ENCODE assay signal across 14 cellular contexts in the genomic region with DNA sequence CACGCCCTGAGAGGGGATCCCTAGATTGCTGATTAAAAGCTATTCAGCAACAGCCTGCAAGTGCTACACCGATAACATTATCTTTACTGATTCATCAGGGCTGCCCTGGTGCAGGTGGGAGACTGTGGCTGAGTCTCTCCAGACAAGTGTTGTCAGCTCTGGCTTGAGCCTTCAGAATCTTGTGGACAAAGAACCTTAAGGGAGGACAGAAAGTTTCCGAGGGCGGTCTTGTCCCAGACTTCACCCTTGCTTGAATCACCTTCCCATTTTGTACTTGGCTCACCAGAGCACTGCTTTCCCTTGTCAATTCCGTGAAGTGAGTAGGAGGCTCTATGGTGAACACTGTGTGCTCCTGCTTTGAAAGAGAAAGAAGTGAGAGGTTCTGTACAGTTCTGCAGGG.
DNase-seq lines count a peak whose midpoint lies in the region; ATAC-seq lines count a peak whose summit lies in the region.
"Had no signal": no experiment of that assay in that cellular context is flagged by ENCODE, and none has a peak within 500 bp of the region (broad histone marks: within the 10 kb centered on the region; RNA-seq: fewer than 3 reads in every experiment).

No MANE protein-coding gene starts in this region.

- no peak for ATAC-seq in GM21737 (IDR thresholded peaks at IDR 0.05; ENCODE audit: unreplicated experiment)

- H3K27ac ChIP-seq in caudate nucleus (ENCODE audit: low read depth, low read length), result peak overlapping the region; percentile 80
- H3K27ac ChIP-seq: C4-2B, GM23248 had no signal

- intact Hi-C loops in head of caudate nucleus (cut with DNase I), result no loop called here

- peak in 40 of 61 donors; percentile 3 to 85 (median 34) for DNase-seq in caudate nucleus (lab: John Stamatoyannopoulos, UW)
- peak in 38 of 42 donors; percentile 3 to 84 (median 40) for DNase-seq in head of caudate nucleus
- DNase-seq in nucleus accumbens (lab: John Stamatoyannopoulos, UW), result peak in 34 of 56 donors; percentile 0 to 65 (median 33)
- DNase-seq in superior temporal gyrus (ENCODE audit: extremely low spot score), result peak; percentile 68
- DNase-seq in COLO668 (lab: John Stamatoyannopoulos, UW; ENCODE audit: unreplicated experiment), result no peak
- no peak for DNase-seq in AG08396 (ENCODE audit: low spot score)
- DNase-seq: CD4-positive, alpha-beta T cell; DMS153; DMS79; GDM1; GM23248; KBM-7 had no signal

Comparison
In these comparisons a context has a peak if more than half of its experiments do, and no peak if none do; other contexts are left out.
1. DNase-seq: peak in caudate nucleus (40 of 61), head of caudate nucleus (38 of 42), nucleus accumbens (34 of 56) and superior temporal gyrus (single experiment); none in COLO668 (single experiment) and AG08396 (single experiment).